8 cellular contexts compared by ENCODE assay signal in genomic region chr16:30997000-30997886, GRCh38. TPM values are rescaled to one million over a fixed set of nuclear protein-coding genes. Genes with fewer than 3 reads are reported as not detected.
DNase-seq lines count a peak whose midpoint lies in the region; ATAC-seq and TF ChIP-seq lines count a peak whose summit lies in the region.

No MANE protein-coding gene starts in this region.

- TF ChIP-seq CTCF in GM13976 (IDR thresholded peaks at IDR 0.05; ENCODE audit: borderline replicate concordance, control extremely low read depth, extremely low read depth, insufficient read depth, missing control alignments) (no peak), endodermal cell (conservative IDR thresholded peaks at IDR 0.05) (no peak), mesothelial cell of epicardium (IDR thresholded peaks at IDR 0.05; ENCODE audit: unreplicated experiment) (no peak)

- H3K4me3 Mint-ChIP-seq in endodermal cell (peak overlapping the region; percentile 59), mesothelial cell of epicardium (peak overlapping the region; percentile 68)

- H3K9me3 ChIP-seq in endodermal cell (ENCODE audit: control insufficient read depth, low read length) = no peaks in the 10 kb centered on the region

- peak; percentile 100 for DNase-seq in GM13976 (ENCODE audit: low spot score)
- peak; percentile 71 for DNase-seq in NCI-H460 (ENCODE audit: extremely low read depth, low read depth)
- DNase-seq in activated CD8-positive, alpha-beta memory T cell treated with anti-CD3 and anti-CD28 coated beads for 1 hour (ENCODE audit: extremely low read depth in 1 of 2, low read depth in 1 of 2) = peak; percentile 48 to 80
- peak; percentile 97 for DNase-seq in endodermal cell
- DNase-seq in mesothelial cell of epicardium (ENCODE audit: low spot score in 2 of 2, unreplicated experiment in 2 of 2) = peak; percentile 51 to 57
- peak; percentile 74 for DNase-seq in stimulated activated CD8-positive, alpha-beta memory T cell treated with anti-CD3 and anti-CD28 coated beads, Interleukin-4, amount 100 ng/mL, for 24 hours (ENCODE audit: low read depth)
- DNase-seq in KBM-7 = no peak

- peak; percentile 57 for ATAC-seq in HG02840 (IDR thresholded peaks at IDR 0.05; ENCODE audit: low FRiP score, unreplicated experiment)

- 3 to 5% methylated on average over 25 to 61 of the region's 61 CpGs for WGBS in endodermal cell (ENCODE audit: insufficient coverage in 1 of 2, insufficient read length in 1 of 2), 2 experiments

- no peaks in the 10 kb centered on the region for H3K36me3 ChIP-seq in endodermal cell (ENCODE audit: control insufficient read depth, insufficient read depth, low read length)

- H3K36me3 Mint-ChIP-seq in endodermal cell (ENCODE audit: low read depth) (no peaks in the 10 kb centered on the region), mesothelial cell of epicardium (no peaks in the 10 kb centered on the region)

- H3K27me3 ChIP-seq in endodermal cell (ENCODE audit: control insufficient read depth, insufficient read depth, low read length, poor library complexity, severe bottlenecking) = peaks cover 40% of the 10 kb centered on the region

- peak overlapping the region; percentile 77 for H3K4me3 ChIP-seq in endodermal cell (ENCODE audit: low read length)

- no peaks in the 10 kb centered on the region for H3K4me1 ChIP-seq in endodermal cell (ENCODE audit: control insufficient read depth, insufficient read depth, low read length)

- H3K9me3 Mint-ChIP-seq in endodermal cell = no peaks in the 10 kb centered on the region
- no peaks in the 10 kb centered on the region for H3K9me3 Mint-ChIP-seq in mesothelial cell of epicardium

- in situ Hi-C loops in GM13976 (cut with MboI; ENCODE audit: low sequenced_read_pairs, unreplicated experiment) (loop anchor here (25.0 kb wide), 1 partner anchor 440 kb away; the partner anchor contains the start of genes COX6A2 and ZNF843), KBM-7 (cut with MboI; ENCODE audit: low pct_unique_long_range_greater_than_20kb, low sequenced_read_pairs) (no loop called here)

- H3K27ac ChIP-seq in endodermal cell (ENCODE audit: low read depth, low read length) = no peak overlapping the region

- H3K4me1 Mint-ChIP-seq in endodermal cell = no peaks in the 10 kb centered on the region
- H3K4me1 Mint-ChIP-seq in mesothelial cell of epicardium = peaks cover 20% of the 10 kb centered on the region

- H3K27ac Mint-ChIP-seq in endodermal cell (no peak overlapping the region), mesothelial cell of epicardium (no peak overlapping the region)

- no peak overlapping the region for H3K9ac ChIP-seq in endodermal cell (ENCODE audit: extremely low read depth, low read length, poor library complexity, severe bottlenecking)

- peaks cover 37% of the 10 kb centered on the region for H3K27me3 Mint-ChIP-seq in endodermal cell (ENCODE audit: insufficient read depth)
- H3K27me3 Mint-ChIP-seq in mesothelial cell of epicardium (ENCODE audit: low read depth) = peaks cover 31% of the 10 kb centered on the region

RNA-seq across cellular contexts. Expression of gene HSD3B7, which starts 12.2 kb away (rescaled TPM):
- total RNA-seq in NCI-H460 (2014; rRNA removed; shearing (Covaris generic)) = 16.0 and 17.0 TPM in 2 replicates
- polyA plus RNA-seq in NCI-H460 (2014; cell fraction: nucleus; rRNA removed) = 31.0 and 35.9 TPM in 2 replicates
- 1 to 10 TPM; 4.1 to 4.8 TPM for total RNA-seq in endodermal cell
- 1.3 TPM for polyA plus RNA-seq in endodermal cell (2013, experiment 1 of 2)
- 2.1 TPM for polyA plus RNA-seq in endodermal cell (2013, experiment 2 of 2)
- total RNA-seq in mesothelial cell of epicardium = 3.5 to 4.0 TPM (median 3.6 TPM) in 3 replicates

RNA-seq across cellular contexts. Expression of gene STX1B, which starts 13.2 kb away (rescaled TPM):
- total RNA-seq in NCI-H460 (2014; rRNA removed; shearing (Covaris generic)) = 0.10 and 0.46 TPM in 2 replicates
- polyA plus RNA-seq in NCI-H460 (2014; cell fraction: nucleus; rRNA removed) = 0.27 and 0.96 TPM in 2 replicates
- total RNA-seq in endodermal cell (1 to 10 TPM; 3.2 to 7.0 TPM), mesothelial cell of epicardium (4.9 to 5.9 TPM (median 5.2 TPM) in 3 replicates)
- polyA plus RNA-seq in endodermal cell (2013, experiment 1 of 2) = 10.6 TPM
- polyA plus RNA-seq in endodermal cell (2013, experiment 2 of 2) = 6.9 TPM

RNA-seq across cellular contexts. Expression of gene STX4, which starts 36.1 kb away (rescaled TPM):
- total RNA-seq in NCI-H460 (2014; rRNA removed; shearing (Covaris generic)) = 19.1 and 25.1 TPM in 2 replicates
- polyA plus RNA-seq in NCI-H460 (2014; cell fraction: nucleus; rRNA removed) = 25.0 and 27.8 TPM in 2 replicates
- total RNA-seq in endodermal cell (10 to 100 TPM; 34.4 to 37.6 TPM), mesothelial cell of epicardium (39.2 to 42.8 TPM (median 40.2 TPM) in 3 replicates)
- polyA plus RNA-seq in endodermal cell (2013, experiment 1 of 2) = 25.0 TPM
- 18.6 TPM for polyA plus RNA-seq in endodermal cell (2013, experiment 2 of 2)

RNA-seq across cellular contexts. Expression of gene SETD1A, which starts 39.7 kb away (rescaled TPM):
- 5.0 and 6.8 TPM in 2 replicates for total RNA-seq in NCI-H460 (2014; rRNA removed; shearing (Covaris generic))
- polyA plus RNA-seq in NCI-H460 (2014; cell fraction: nucleus; rRNA removed) = 6.8 and 8.9 TPM in 2 replicates
- total RNA-seq in endodermal cell (10 to 100 TPM; 23.8 to 25.0 TPM), mesothelial cell of epicardium (30.8 to 39.1 TPM (median 36.4 TPM) in 3 replicates)
- 21.0 TPM for polyA plus RNA-seq in endodermal cell (2013, experiment 1 of 2)
- polyA plus RNA-seq in endodermal cell (2013, experiment 2 of 2) = 18.2 TPM

RNA-seq across cellular contexts. Expression of gene ORAI3, which starts 48.4 kb away (rescaled TPM):
- 20.1 and 21.9 TPM in 2 replicates for total RNA-seq in NCI-H460 (2014; rRNA removed; shearing (Covaris generic))
- polyA plus RNA-seq in NCI-H460 (2014; cell fraction: nucleus; rRNA removed) = 12.5 and 13.1 TPM in 2 replicates
- 10 to 100 TPM; 16.9 to 17.7 TPM for total RNA-seq in endodermal cell
- polyA plus RNA-seq in endodermal cell (2013, experiment 1 of 2) = 9.2 TPM
- polyA plus RNA-seq in endodermal cell (2013, experiment 2 of 2) = 10.4 TPM
- 25.8 to 28.2 TPM (median 26.2 TPM) in 3 replicates for total RNA-seq in mesothelial cell of epicardium
